Comparison of ENCODE assay signal across 8 cellular contexts in genomic region chr21:36980280-36981048, GRCh38. TPM values are rescaled to one million over a fixed set of nuclear protein-coding genes. Genes with fewer than 3 reads are reported as not detected.
DNase-seq lines count a peak whose midpoint lies in the region; ATAC-seq and TF ChIP-seq lines count a peak whose summit lies in the region.

No MANE protein-coding gene starts in this region.

- no peaks in the 10 kb centered on the region for H3K36me3 Mint-ChIP-seq in activated naive CD4-positive, alpha-beta T cell treated with anti-CD3 and anti-CD28 coated beads, Interleukin-2, amount 10 ng/mL, durations not matched to agents 7 days and 5 days
- H3K36me3 Mint-ChIP-seq in activated CD8-positive, alpha-beta T cell treated with anti-CD3 and anti-CD28 coated beads for 36 hours (ENCODE audit: low read depth) = no peaks in the 10 kb centered on the region
- H3K36me3 Mint-ChIP-seq in glutamatergic neuron (ENCODE audit: unreplicated experiment) (no peaks in the 10 kb centered on the region), progenitor cell of endocrine pancreas (ENCODE audit: insufficient read depth) (no peaks in the 10 kb centered on the region)

- H3K27ac Mint-ChIP-seq in activated naive CD4-positive, alpha-beta T cell treated with anti-CD3 and anti-CD28 coated beads, Interleukin-2, amount 10 ng/mL, durations not matched to agents 7 days and 5 days = no peak overlapping the region
- peak overlapping the region; percentile 52 for H3K27ac Mint-ChIP-seq in activated CD8-positive, alpha-beta T cell treated with anti-CD3 and anti-CD28 coated beads for 36 hours
- H3K27ac Mint-ChIP-seq in glutamatergic neuron (ENCODE audit: unreplicated experiment) = no peak overlapping the region
- peak overlapping the region; percentile 82 for H3K27ac Mint-ChIP-seq in progenitor cell of endocrine pancreas

- H3K4me3 Mint-ChIP-seq in activated naive CD4-positive, alpha-beta T cell treated with anti-CD3 and anti-CD28 coated beads, Interleukin-2, amount 10 ng/mL, durations not matched to agents 7 days and 5 days = peak overlapping the region; percentile 56
- peak overlapping the region; percentile 72 for H3K4me3 Mint-ChIP-seq in activated CD8-positive, alpha-beta T cell treated with anti-CD3 and anti-CD28 coated beads for 36 hours
- H3K4me3 Mint-ChIP-seq in glutamatergic neuron (ENCODE audit: unreplicated experiment) (peak overlapping the region; percentile 78), progenitor cell of endocrine pancreas (ENCODE audit: low read depth) (peak overlapping the region; percentile 72)

- peak; percentile 15 for ATAC-seq in activated CD8-positive, alpha-beta T cell treated with anti-CD3 and anti-CD28 coated beads for 36 hours
- ATAC-seq in HG03196 (IDR thresholded peaks at IDR 0.05; ENCODE audit: unreplicated experiment) = no peak

- H3K27me3 Mint-ChIP-seq in activated naive CD4-positive, alpha-beta T cell treated with anti-CD3 and anti-CD28 coated beads, Interleukin-2, amount 10 ng/mL, durations not matched to agents 7 days and 5 days = peaks cover 35% of the 10 kb centered on the region
- H3K27me3 Mint-ChIP-seq in activated CD8-positive, alpha-beta T cell treated with anti-CD3 and anti-CD28 coated beads for 36 hours = peaks cover 1% of the 10 kb centered on the region
- H3K27me3 Mint-ChIP-seq in glutamatergic neuron (ENCODE audit: unreplicated experiment) = peaks cover 3% of the 10 kb centered on the region
- H3K27me3 Mint-ChIP-seq in progenitor cell of endocrine pancreas = no peaks in the 10 kb centered on the region

- intact Hi-C loops in activated CD8-positive, alpha-beta T cell treated with anti-CD3 and anti-CD28 coated beads for 36 hours (cut with micrococcal nuclease) = loop anchor here (10.0 kb wide), 1 partner anchor 94 kb away; the partner anchor contains the start of genes PIGP and TTC3

- TF ChIP-seq CTCF in activated CD8-positive, alpha-beta T cell treated with anti-CD3 and anti-CD28 coated beads for 36 hours (IDR thresholded peaks at IDR 0.05) = no peak
- TF ChIP-seq CTCF in glutamatergic neuron (IDR thresholded peaks at IDR 0.05; ENCODE audit: partially characterized antibody, unreplicated experiment) (no peak), progenitor cell of endocrine pancreas (IDR thresholded peaks at IDR 0.05; ENCODE audit: unreplicated experiment) (no peak)

- H3K4me1 Mint-ChIP-seq in activated naive CD4-positive, alpha-beta T cell treated with anti-CD3 and anti-CD28 coated beads, Interleukin-2, amount 10 ng/mL, durations not matched to agents 7 days and 5 days = peaks cover 34% of the 10 kb centered on the region
- H3K4me1 Mint-ChIP-seq in activated CD8-positive, alpha-beta T cell treated with anti-CD3 and anti-CD28 coated beads for 36 hours (ENCODE audit: low read depth) = peaks cover 32% of the 10 kb centered on the region
- H3K4me1 Mint-ChIP-seq in glutamatergic neuron (ENCODE audit: low read depth, unreplicated experiment) (no peaks in the 10 kb centered on the region), progenitor cell of endocrine pancreas (ENCODE audit: low read depth) (peaks cover 16% of the 10 kb centered on the region)

- POLR2A ChIA-PET in activated CD8-positive, alpha-beta T cell treated with anti-CD3 and anti-CD28 coated beads for 36 hours (lab: Charles Lee) = interaction anchor here (1.6 kb wide), 1 partner anchor 9 kb away, joined by 4 read pairs; no protein-coding TSS in a partner anchor

- CTCF ChIA-PET in activated naive CD4-positive, alpha-beta T cell treated with anti-CD3 and anti-CD28 coated beads, Interleukin-2, amount 10 ng/mL, durations not matched to agents 7 days and 5 days (lab: Charles Lee) = interaction anchor here (1.7 kb wide), 1 partner anchor 14 kb away, joined by 8 read pairs; the partner anchor contains the start of gene HLCS
- CTCF ChIA-PET in activated CD8-positive, alpha-beta T cell treated with anti-CD3 and anti-CD28 coated beads for 36 hours (lab: Charles Lee) = interaction anchor here (0.8 to 2.0 kb wide), 4 partner anchors 10 to 30 kb away, joined by 3 to 5 read pairs (median 4); no protein-coding TSS in a partner anchor

- peak; percentile 29 for DNase-seq in activated naive CD4-positive, alpha-beta T cell treated with anti-CD3 and anti-CD28 coated beads, Interleukin-2, amount 10 ng/mL, durations not matched to agents 7 days and 5 days
- DNase-seq in activated naive CD4-positive, alpha-beta T cell (lab: John Stamatoyannopoulos, UW) = no peak
- peak; percentile 23 for DNase-seq in activated CD8-positive, alpha-beta T cell treated with anti-CD3 and anti-CD28 coated beads for 36 hours
- DNase-seq in glutamatergic neuron = peak; percentile 43
- DNase-seq in progenitor cell of endocrine pancreas (ENCODE audit: low spot score, unreplicated experiment) = peak; percentile 20
- no peak for DNase-seq in mesenteric fat pad (ENCODE audit: low spot score)
- no peak for DNase-seq in 8988T

- H3K9me3 Mint-ChIP-seq in activated naive CD4-positive, alpha-beta T cell treated with anti-CD3 and anti-CD28 coated beads, Interleukin-2, amount 10 ng/mL, durations not matched to agents 7 days and 5 days = no peaks in the 10 kb centered on the region
- no peaks in the 10 kb centered on the region for H3K9me3 Mint-ChIP-seq in activated CD8-positive, alpha-beta T cell treated with anti-CD3 and anti-CD28 coated beads for 36 hours
- H3K9me3 Mint-ChIP-seq in glutamatergic neuron (ENCODE audit: unreplicated experiment) (peaks cover 3% of the 10 kb centered on the region), progenitor cell of endocrine pancreas (ENCODE audit: low read depth) (no peaks in the 10 kb centered on the region)

RNA-seq across cellular contexts. Expression of gene HLCS, which starts 14.0 kb away (rescaled TPM):
- total RNA-seq in activated CD8-positive, alpha-beta T cell treated with anti-CD3 and anti-CD28 coated beads for 36 hours = 10 to 100 TPM; 12.5 to 15.5 TPM
- total RNA-seq in glutamatergic neuron (ENCODE audit: unreplicated experiment) = 15.9 TPM
- total RNA-seq in progenitor cell of endocrine pancreas = 32.3 and 34.3 TPM in 2 replicates
- 18.8 TPM for total RNA-seq in mesenteric fat pad

RNA-seq across cellular contexts. Expression of gene RIPPLY3, which starts 26.0 kb away (rescaled TPM):
- not detected for total RNA-seq in activated CD8-positive, alpha-beta T cell treated with anti-CD3 and anti-CD28 coated beads for 36 hours
- total RNA-seq in glutamatergic neuron (ENCODE audit: unreplicated experiment) (not detected), progenitor cell of endocrine pancreas (17.9 and 18.9 TPM in 2 replicates), mesenteric fat pad (not detected)

Comparison
In these comparisons a context has a peak if more than half of its experiments do, and no peak if none do; other contexts are left out.
1. DNase-seq: peak in activated naive CD4-positive, alpha-beta T cell treated with anti-CD3 and anti-CD28 coated beads, Interleukin-2, amount 10 ng/mL, durations not matched to agents 7 days and 5 days (single experiment), activated CD8-positive, alpha-beta T cell treated with anti-CD3 and anti-CD28 coated beads for 36 hours (single experiment), glutamatergic neuron (single experiment) and progenitor cell of endocrine pancreas (single experiment); none in activated naive CD4-positive, alpha-beta T cell (0 of 4), mesenteric fat pad (single experiment) and 8988T (single experiment).
2. H3K27ac Mint-ChIP-seq: peak in activated CD8-positive, alpha-beta T cell treated with anti-CD3 and anti-CD28 coated beads for 36 hours (single experiment) and progenitor cell of endocrine pancreas (single experiment); none in activated naive CD4-positive, alpha-beta T cell treated with anti-CD3 and anti-CD28 coated beads, Interleukin-2, amount 10 ng/mL, durations not matched to agents 7 days and 5 days (single experiment) and glutamatergic neuron (single experiment).
3. RNA of gene RIPPLY3, which starts 26.0 kb away (total RNA-seq): 17.9 to 18.9 TPM in progenitor cell of endocrine pancreas; not detected in glutamatergic neuron (single experiment), not detected in activated CD8-positive, alpha-beta T cell treated with anti-CD3 and anti-CD28 coated beads for 36 hours and not detected in mesenteric fat pad (single experiment); every median in the first group is over 10 times any median in the second.
4. Peak in every context shown above with its lines, with median percentiles within 50 percentile points of each other: H3K4me3 Mint-ChIP-seq.